In genomic region chr19:48419158-48419920, GRCh38 we compare ENCODE assay signal across 1 cellular context.
TF ChIP-seq lines count a peak whose summit lies in the region.

No MANE protein-coding gene starts in this region.

TF ChIP-seq in GM12878, 131 proteins besides CTCF, POLR2A, EP300 and RAD21 (continues in another document):
- TF ChIP-seq RUNX3 (IDR thresholded peaks at IDR 0.05; ENCODE audit: low read length) (peak; percentile 84), SKIL (IDR thresholded peaks at IDR 0.05; ENCODE audit: low read depth, poor library complexity, severe bottlenecking) (peak; percentile 24), CREB1 (IDR thresholded peaks at IDR 0.05; ENCODE audit: low read depth) (peak; percentile 72), ZBED1 (IDR thresholded peaks at IDR 0.05; ENCODE audit: borderline replicate concordance) (no peak), STAT3 (IDR thresholded peaks at IDR 0.05; ENCODE audit: low read depth, low read length) (no peak), CHD2 (IDR thresholded peaks at IDR 0.05; ENCODE audit: borderline replicate concordance, low read depth, low read length) (peak; percentile 90), YBX1 (IDR thresholded peaks at IDR 0.05) (no peak), HCFC1 (IDR thresholded peaks at IDR 0.05; ENCODE audit: low read length) (peak; percentile 99), POU2F2 (IDR thresholded peaks at IDR 0.05; ENCODE audit: borderline replicate concordance, low read depth, low read length) (peak; percentile 25; the same call in 1 of the 3 replicates), RCOR1 (conservative IDR thresholded peaks at IDR 0.05; ENCODE audit: low read depth, low read length) (no peak), IRF5 (IDR thresholded peaks at IDR 0.05; ENCODE audit: borderline replicate concordance) (peak; percentile 65; the same call in 1 of the 2 replicates), NKRF (conservative IDR thresholded peaks at IDR 0.05) (no peak), NR2C1 (IDR thresholded peaks at IDR 0.05) (peak; percentile 86), SPI1 (IDR thresholded peaks at IDR 0.05; ENCODE audit: borderline replicate concordance, insufficient read depth, low read depth, low read length) (peak; percentile 9; the same call in 1 of the 2 replicates), MTA2 (IDR thresholded peaks at IDR 0.05; ENCODE audit: low read depth) (0 out of 2 replicates have a peak, but pooled peaks have one; percentile 42), SREBF1 (IDR thresholded peaks at IDR 0.05; ENCODE audit: low read length) (peak; percentile 78), IKZF1 (conservative IDR thresholded peaks at IDR 0.05) (peak; percentile 96), STAT1 (conservative IDR thresholded peaks at IDR 0.05) (no peak), MEF2A (IDR thresholded peaks at IDR 0.05; ENCODE audit: insufficient read depth, low read depth, low read length) (0 out of 2 replicates have a peak, but pooled peaks have one; percentile 36), MYC (IDR thresholded peaks at IDR 0.05; ENCODE audit: insufficient read depth, insufficient read length, insufficient replicate concordance, low read length, severe bottlenecking) (no peak), SP1 (IDR thresholded peaks at IDR 0.05; ENCODE audit: low read depth, low read length) (peak; percentile 24), NFIC (IDR thresholded peaks at IDR 0.05; ENCODE audit: low read depth, low read length) (no peak), KDM1A (IDR thresholded peaks at IDR 0.05; ENCODE audit: borderline replicate concordance) (no peak), RFX5 (IDR thresholded peaks at IDR 0.05; ENCODE audit: low read depth, low read length) (no peak), ATF3 (IDR thresholded peaks at IDR 0.05; ENCODE audit: borderline replicate concordance, extremely low read depth, low read depth, low read length) (peak; percentile 63; the same call in 1 of the 2 replicates), EGR1 (IDR thresholded peaks at IDR 0.05; ENCODE audit: borderline replicate concordance in 1 of 2, low read depth in 2 of 2, low read length in 2 of 2) (peak in 1 of 2 experiments; percentile 47; a peak in 1 of 3 replicates), BHLHE40 (IDR thresholded peaks at IDR 0.05; ENCODE audit: borderline replicate concordance in 1 of 2, low read depth in 2 of 2, low read length in 1 of 2) (peak; percentile 84 to 93), SMAD5 (IDR thresholded peaks at IDR 0.05; ENCODE audit: low read depth) (no peak), PAX5 (IDR thresholded peaks at IDR 0.05; ENCODE audit: borderline replicate concordance, low read depth, low read length) (peak; percentile 48; the same call in 1 of the 2 replicates), SIN3A (IDR thresholded peaks at IDR 0.05; ENCODE audit: low read depth, low read length) (no peak), KLF5 (IDR thresholded peaks at IDR 0.05; ENCODE audit: partially characterized antibody) (peak; percentile 58), ASH2L (IDR thresholded peaks at IDR 0.05; ENCODE audit: borderline replicate concordance, low read depth) (no peak), TAF1 (IDR thresholded peaks at IDR 0.05; ENCODE audit: borderline replicate concordance, low read depth, low read length) (no peak), ZNF687 (IDR thresholded peaks at IDR 0.05) (peak; percentile 37; the same call in 1 of the 2 replicates), CEBPZ (IDR thresholded peaks at IDR 0.05; ENCODE audit: low read depth, low read length) (no peak), HDGF (IDR thresholded peaks at IDR 0.05) (peak; percentile 45; the same call in 1 of the 2 replicates), USF1 (IDR thresholded peaks at IDR 0.05; ENCODE audit: borderline replicate concordance, extremely low read length, insufficient read depth, low read depth, low read length) (no peak), CREM (IDR thresholded peaks at IDR 0.05; ENCODE audit: low read depth) (peak; percentile 94), BMI1 (IDR thresholded peaks at IDR 0.05; ENCODE audit: borderline replicate concordance) (no peak), ATF7 (IDR thresholded peaks at IDR 0.05; ENCODE audit: low read depth) (no peak), IKZF2 (IDR thresholded peaks at IDR 0.05) (peak; percentile 63 to 68; a peak in 3 of 4 replicates), HDAC2 (IDR thresholded peaks at IDR 0.05) (no peak), BCLAF1 (IDR thresholded peaks at IDR 0.05) (no peak), LARP7 (IDR thresholded peaks at IDR 0.05) (peak; percentile 66; the same call in 1 of the 2 replicates)
